8 cellular contexts compared by ENCODE assay signal in genomic region chr22:19940536-19941364, GRCh38. TPM values are rescaled to one million over a fixed set of nuclear protein-coding genes. Genes with fewer than 3 reads are reported as not detected.
DNase-seq lines count a peak whose midpoint lies in the region; ATAC-seq and TF ChIP-seq lines count a peak whose summit lies in the region.

No MANE protein-coding gene starts in this region.

- POLR2A ChIA-PET in activated B cell treated with CpG ODN at 0.5 μM for 24 hours (lab: Charles Lee) = interaction anchor here (1.0 to 1.9 kb wide), 3 partner anchors 10 to 81 kb away, joined by 4 to 9 read pairs (median 5); partner anchors contain the start of gene TANGO2

- peaks cover 8% of the 10 kb centered on the region for H3K9me3 Mint-ChIP-seq in activated B cell treated with CpG ODN at 0.5 μM for 24 hours
- peaks cover 8% of the 10 kb centered on the region for H3K9me3 Mint-ChIP-seq in stimulated activated memory B cell treated with anti-CD40 and anti-IgM and Interleukin-4, amounts not matched to agents 10 μg/mL and 1 μg/mL and 100 μg/mL, for 72 hours

- H3K4me1 Mint-ChIP-seq in activated B cell treated with CpG ODN at 0.5 μM for 24 hours = peaks cover 44% of the 10 kb centered on the region
- peaks cover 36% of the 10 kb centered on the region for H3K4me1 Mint-ChIP-seq in stimulated activated memory B cell treated with anti-CD40 and anti-IgM and Interleukin-4, amounts not matched to agents 10 μg/mL and 1 μg/mL and 100 μg/mL, for 72 hours

- DNase-seq in HCEC 1CT (peak; percentile 9), activated B cell treated with CpG ODN at 0.5 μM for 24 hours (no peak), left ventricle myocardium inferior (no peak), SW480 (ENCODE audit: low spot score) (no peak), COLO668 (lab: John Stamatoyannopoulos, UW; ENCODE audit: unreplicated experiment) (no peak)
- no peak for DNase-seq in stimulated activated CD4-positive, alpha-beta T cell treated with anti-CD3 and anti-CD28 coated beads, Interleukin-4, amount 100 ng/mL, for 1 hour

- no peaks in the 10 kb centered on the region for H3K27me3 Mint-ChIP-seq in activated B cell treated with CpG ODN at 0.5 μM for 24 hours
- H3K27me3 Mint-ChIP-seq in stimulated activated memory B cell treated with anti-CD40 and anti-IgM and Interleukin-4, amounts not matched to agents 10 μg/mL and 1 μg/mL and 100 μg/mL, for 72 hours = no peaks in the 10 kb centered on the region

- peak overlapping the region; percentile 95 for H3K27ac ChIP-seq in left ventricle myocardium inferior (replicated peaks)

- no peaks in the 10 kb centered on the region for H3K27me3 ChIP-seq in left ventricle myocardium inferior (ENCODE audit: low read depth)

- H3K36me3 Mint-ChIP-seq in activated B cell treated with CpG ODN at 0.5 μM for 24 hours (ENCODE audit: low read depth) = peaks cover 26% of the 10 kb centered on the region
- H3K36me3 Mint-ChIP-seq in stimulated activated memory B cell treated with anti-CD40 and anti-IgM and Interleukin-4, amounts not matched to agents 10 μg/mL and 1 μg/mL and 100 μg/mL, for 72 hours = peaks cover 28% of the 10 kb centered on the region

- H3K27ac Mint-ChIP-seq in activated B cell treated with CpG ODN at 0.5 μM for 24 hours = peak overlapping the region; percentile 94
- H3K27ac Mint-ChIP-seq in stimulated activated memory B cell treated with anti-CD40 and anti-IgM and Interleukin-4, amounts not matched to agents 10 μg/mL and 1 μg/mL and 100 μg/mL, for 72 hours = peak overlapping the region; percentile 98

- ATAC-seq in activated B cell treated with CpG ODN at 0.5 μM for 24 hours (ENCODE audit: low read depth) (no peak), HG03039 (IDR thresholded peaks at IDR 0.05; ENCODE audit: unreplicated experiment) (no peak)
- ATAC-seq in stimulated activated memory B cell treated with anti-CD40 and anti-IgM and Interleukin-4, amounts not matched to agents 10 μg/mL and 1 μg/mL and 100 μg/mL, for 72 hours = no peak

- intact Hi-C loops in activated B cell treated with CpG ODN at 0.5 μM for 24 hours (cut with micrococcal nuclease) (loop anchor here (1.0 to 2.0 kb wide), 3 partner anchors 76 to 177 kb away; partner anchors contain the start of genes ARVCF, GNB1L, RTL10 and TRMT2A), left ventricle myocardium inferior (cut with micrococcal nuclease) (no loop called here)

- H3K9me3 ChIP-seq in left ventricle myocardium inferior (replicated peaks) = peaks cover 3% of the 10 kb centered on the region

- no peak for TF ChIP-seq CTCF in activated B cell treated with CpG ODN at 0.5 μM for 24 hours (IDR thresholded peaks at IDR 0.05)
- no peak for TF ChIP-seq CTCF in left ventricle myocardium inferior (IDR thresholded peaks at IDR 0.05; ENCODE audit: borderline replicate concordance)

- H3K4me3 Mint-ChIP-seq in activated B cell treated with CpG ODN at 0.5 μM for 24 hours = peak overlapping the region; percentile 94
- H3K4me3 Mint-ChIP-seq in stimulated activated memory B cell treated with anti-CD40 and anti-IgM and Interleukin-4, amounts not matched to agents 10 μg/mL and 1 μg/mL and 100 μg/mL, for 72 hours = peak overlapping the region; percentile 89

- H3K4me1 ChIP-seq in left ventricle myocardium inferior = peaks cover 53% of the 10 kb centered on the region

- peaks cover 10% of the 10 kb centered on the region for H3K36me3 ChIP-seq in left ventricle myocardium inferior

- CTCF ChIA-PET in activated B cell treated with CpG ODN at 0.5 μM for 24 hours (lab: Charles Lee) = no interaction called here

- H3K4me3 ChIP-seq in left ventricle myocardium inferior = peak overlapping the region; percentile 89

RNA-seq across cellular contexts. Expression of gene COMT, which starts 0.8 kb away (rescaled TPM):
- 40.6 and 49.5 TPM in 2 replicates for total RNA-seq in activated B cell treated with CpG ODN at 0.5 μM for 24 hours
- total RNA-seq in left ventricle myocardium inferior = 81.5 TPM

RNA-seq across cellular contexts. Expression of gene TXNRD2, which starts 0.9 kb away (rescaled TPM):
- total RNA-seq in activated B cell treated with CpG ODN at 0.5 μM for 24 hours (24.4 and 31.2 TPM in 2 replicates), left ventricle myocardium inferior (35.2 TPM)
